Comparison of ENCODE assay signal across 8 cellular contexts in the genomic region with DNA sequence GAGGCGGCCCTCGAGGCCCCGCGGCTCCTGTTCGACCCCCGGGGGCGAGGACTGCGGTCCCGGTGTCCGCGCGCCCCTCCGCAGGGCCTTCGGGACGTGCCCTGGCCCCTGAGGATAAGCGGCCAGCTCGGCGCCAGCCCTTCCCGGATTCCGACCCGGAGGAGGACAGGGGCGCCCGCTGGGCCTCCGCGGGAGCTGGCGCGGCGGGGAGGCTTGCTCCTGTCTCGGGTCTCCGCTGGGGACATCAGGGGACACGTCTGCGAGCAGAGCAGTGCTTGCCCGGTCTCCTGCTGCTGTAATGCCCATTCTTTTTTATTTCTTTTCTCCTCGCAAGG. TPM values are rescaled to one million over a fixed set of nuclear protein-coding genes. Genes with fewer than 3 reads are reported as not detected.
DNase-seq lines count a peak whose midpoint lies in the region; ATAC-seq and TF ChIP-seq lines count a peak whose summit lies in the region.

No MANE protein-coding gene starts in this region.

- H3K79me2 ChIP-seq in MM.1S (ENCODE audit: low read length): no peaks in the 10 kb centered on the region

- H2BK15ac ChIP-seq in neuronal stem cell (ENCODE audit: low read length): peak overlapping the region; percentile 56

- H3K9me3 ChIP-seq in MM.1S (replicated peaks; ENCODE audit: insufficient read depth, low read length) (no peaks in the 10 kb centered on the region), neuronal stem cell (replicated peaks in 1 of 2; ENCODE audit: control insufficient read depth in 2 of 2, insufficient read depth in 1 of 2, low read depth in 1 of 2, low read length in 2 of 2) (peaks cover 0 to 6% of the 10 kb centered on the region in 2 donors)

- H3K23ac ChIP-seq in neuronal stem cell (ENCODE audit: low read depth, low read length, poor library complexity): no peak overlapping the region

- no peak overlapping the region for H4K8ac ChIP-seq in neuronal stem cell (ENCODE audit: low read depth, low read length)

- no peaks in the 10 kb centered on the region for H3K36me3 Mint-ChIP-seq in activated CD8-positive, alpha-beta memory T cell treated with anti-CD3 and anti-CD28 coated beads, Interleukin-2, amount 10 ng/mL, durations not matched to agents 7 days and 5 days

- no peaks in the 10 kb centered on the region for H3K27me3 ChIP-seq in MM.1S (replicated peaks; ENCODE audit: insufficient read depth, low read length)
- H3K27me3 ChIP-seq in neuronal stem cell (ENCODE audit: control insufficient read depth in 3 of 3, insufficient read depth in 3 of 3, low read depth in 1 of 3, low read length in 3 of 3): no peaks in the 10 kb centered on the region

- H3K4me2 ChIP-seq in MM.1S (ENCODE audit: low read depth, low read length) (peak overlapping the region; percentile 84; the same call in 1 of the 2 replicates), neuronal stem cell (ENCODE audit: insufficient read depth, low read length, poor library complexity, severe bottlenecking) (peak overlapping the region; percentile 67)

- peak overlapping the region; percentile 57; the same call in 1 of the 2 replicates for H3K27ac ChIP-seq in MM.1S (ENCODE audit: low read length)
- H3K27ac ChIP-seq in neuronal stem cell (replicated peaks; ENCODE audit: low read length): peak overlapping the region; percentile 95

- no peaks in the 10 kb centered on the region for H3F3A ChIP-seq in MM.1S (ENCODE audit: insufficient read depth, low read length)

- peak overlapping the region; percentile 83 for H2BK5ac ChIP-seq in neuronal stem cell (ENCODE audit: low read length)

- no CpG with 5 or more reads among the region's 34 CpGs for WGBS in neuronal stem cell (ENCODE audit: extremely low coverage in 2 of 2, insufficient read length in 2 of 2, insufficient replicate concordance in 1 of 2), 2 donors

- peak overlapping the region; percentile 62 for H3K4me3 Mint-ChIP-seq in activated CD8-positive, alpha-beta memory T cell treated with anti-CD3 and anti-CD28 coated beads, Interleukin-2, amount 10 ng/mL, durations not matched to agents 7 days and 5 days

- H3K36me3 ChIP-seq in MM.1S (replicated peaks; ENCODE audit: insufficient read depth, low read length) (no peaks in the 10 kb centered on the region), neuronal stem cell (replicated peaks in 1 of 2; ENCODE audit: control insufficient read depth in 2 of 2, insufficient read depth in 2 of 2, low read length in 2 of 2) (no peaks in the 10 kb centered on the region)

- TF ChIP-seq CTCF in GM13977 (IDR thresholded peaks at IDR 0.05; ENCODE audit: extremely low read depth, insufficient read depth, missing control alignments) (peak; percentile 4), MM.1S (IDR thresholded peaks at IDR 0.05; ENCODE audit: low read length) (no peak), fibroblast of mammary gland (conservative IDR thresholded peaks at IDR 0.05; ENCODE audit: control insufficient read depth, insufficient read depth, low read depth, low read length) (no peak)

- POLR2A ChIA-PET in HEK293T (lab: Yijun Ruan, JAX): interaction anchor here (0.7 to 1.0 kb wide), 3 partner anchors 15 to 38 kb away, joined by 3 to 4 read pairs (median 4); no protein-coding TSS in a partner anchor

- H3K9ac ChIP-seq in MM.1S (ENCODE audit: low read length) (peak overlapping the region; percentile 65), neuronal stem cell (ENCODE audit: low read depth, low read length, poor library complexity) (peak overlapping the region; percentile 88)

- no peak overlapping the region for H2BK12ac ChIP-seq in neuronal stem cell (ENCODE audit: low read length)

- H3K4me1 Mint-ChIP-seq in activated CD8-positive, alpha-beta memory T cell treated with anti-CD3 and anti-CD28 coated beads, Interleukin-2, amount 10 ng/mL, durations not matched to agents 7 days and 5 days: peaks cover 27% of the 10 kb centered on the region

- H2AFZ ChIP-seq in MM.1S (ENCODE audit: low read length) (peak overlapping the region; percentile 65; the same call in 1 of the 2 replicates), neuronal stem cell (ENCODE audit: low read length) (peak overlapping the region; percentile 98)

- H4K20me1 ChIP-seq in MM.1S (ENCODE audit: insufficient read depth, low read length): no peaks in the 10 kb centered on the region

- H2BK120ac ChIP-seq in neuronal stem cell (ENCODE audit: low read depth, low read length): no peak overlapping the region

- no peak overlapping the region for H3K14ac ChIP-seq in neuronal stem cell (ENCODE audit: low read length)

- H2AK5ac ChIP-seq in neuronal stem cell (ENCODE audit: low read depth, low read length): no peak overlapping the region

- peak; percentile 35 for ATAC-seq in activated CD8-positive, alpha-beta memory T cell treated with anti-CD3 and anti-CD28 coated beads, Interleukin-2, amount 10 ng/mL, durations not matched to agents 7 days and 5 days

- in situ Hi-C loops in GM13977 (cut with MboI; ENCODE audit: low pct_unique_long_range_greater_than_20kb, low sequenced_read_pairs, unreplicated experiment): no loop called here

- no peak overlapping the region for H4K91ac ChIP-seq in neuronal stem cell (ENCODE audit: low read depth, low read length, poor library complexity)

- no peaks in the 10 kb centered on the region for H3K9me3 Mint-ChIP-seq in activated CD8-positive, alpha-beta memory T cell treated with anti-CD3 and anti-CD28 coated beads, Interleukin-2, amount 10 ng/mL, durations not matched to agents 7 days and 5 days (ENCODE audit: low read depth)

- H3K27ac Mint-ChIP-seq in activated CD8-positive, alpha-beta memory T cell treated with anti-CD3 and anti-CD28 coated beads, Interleukin-2, amount 10 ng/mL, durations not matched to agents 7 days and 5 days: peak overlapping the region; percentile 68

- CTCF ChIA-PET in HEK293T (lab: Yijun Ruan, JAX): no interaction called here
- CTCF ChIA-PET in activated CD8-positive, alpha-beta memory T cell treated with anti-CD3 and anti-CD28 coated beads, Interleukin-2, amount 10 ng/mL, durations not matched to agents 7 days and 5 days (lab: Charles Lee): interaction anchor here (0.7 to 2.8 kb wide), 8 partner anchors 10 to 224 kb away, joined by 3 to 11 read pairs (median 3); partner anchors contain the start of gene HSPH1

- peak; percentile 52 for DNase-seq in GM13977 (ENCODE audit: low spot score)
- peak; percentile 55 for DNase-seq in HEK293T (ENCODE audit: extremely low spot score)
- DNase-seq in MM.1S: peak; percentile 18
- peak; percentile 51 for DNase-seq in activated CD8-positive, alpha-beta memory T cell treated with anti-CD3 and anti-CD28 coated beads, Interleukin-2, amount 10 ng/mL, durations not matched to agents 7 days and 5 days
- DNase-seq in fibroblast of mammary gland (ENCODE audit: low read depth): no peak
- peak; percentile 36 for DNase-seq in neuronal stem cell (ENCODE audit: low spot score)
- peak; percentile 52 for DNase-seq in ureter (ENCODE audit: low spot score)
- DNase-seq in D341Med (ENCODE audit: low spot score): no peak

- H3K4me3 ChIP-seq in MM.1S (ENCODE audit: low read length) (peak overlapping the region; percentile 57), fibroblast of mammary gland (ENCODE audit: control insufficient read depth, low read depth, low read length) (peak overlapping the region; percentile 57), neuronal stem cell (ENCODE audit: low read length in 2 of 2) (peak overlapping the region; percentile 74 to 100)

- no peaks in the 10 kb centered on the region for H3K9me2 ChIP-seq in MM.1S (replicated peaks; ENCODE audit: insufficient read depth, low read length)

- peak overlapping the region; percentile 95 for H3K18ac ChIP-seq in neuronal stem cell (ENCODE audit: low read length)

- H3K4me1 ChIP-seq in MM.1S (ENCODE audit: low read length): no peaks in the 10 kb centered on the region
- peaks cover 0 to 5% of the 10 kb centered on the region in 2 donors for H3K4me1 ChIP-seq in neuronal stem cell (ENCODE audit: control insufficient read depth in 2 of 2, insufficient read depth in 1 of 2, low read depth in 1 of 2, low read length in 2 of 2)

- no peak overlapping the region for H3K4ac ChIP-seq in neuronal stem cell (ENCODE audit: low read length)

- H3K79me1 ChIP-seq in neuronal stem cell (ENCODE audit: low read depth, low read length): peaks cover 2% of the 10 kb centered on the region

- peaks cover 6% of the 10 kb centered on the region for H3K27me3 Mint-ChIP-seq in activated CD8-positive, alpha-beta memory T cell treated with anti-CD3 and anti-CD28 coated beads, Interleukin-2, amount 10 ng/mL, durations not matched to agents 7 days and 5 days

TF ChIP-seq in HEK293T, 16 proteins besides CTCF, POLR2A, EP300 and RAD21 (continues in another document):
- TF ChIP-seq FOXK2 (IDR thresholded peaks at IDR 0.05): no peak
- no peak for TF ChIP-seq L3MBTL2 (conservative IDR thresholded peaks at IDR 0.05)
- no peak for TF ChIP-seq LEF1 (IDR thresholded peaks at IDR 0.05; ENCODE audit: borderline replicate concordance)
- TF ChIP-seq TARDBP (IDR thresholded peaks at IDR 0.05): no peak
- TF ChIP-seq SUZ12 (IDR thresholded peaks at IDR 0.05): no peak
- no peak for TF ChIP-seq ELF4 (IDR thresholded peaks at IDR 0.05)
- TF ChIP-seq ZNF384 (IDR thresholded peaks at IDR 0.05): no peak
- TF ChIP-seq, protein P1, sequence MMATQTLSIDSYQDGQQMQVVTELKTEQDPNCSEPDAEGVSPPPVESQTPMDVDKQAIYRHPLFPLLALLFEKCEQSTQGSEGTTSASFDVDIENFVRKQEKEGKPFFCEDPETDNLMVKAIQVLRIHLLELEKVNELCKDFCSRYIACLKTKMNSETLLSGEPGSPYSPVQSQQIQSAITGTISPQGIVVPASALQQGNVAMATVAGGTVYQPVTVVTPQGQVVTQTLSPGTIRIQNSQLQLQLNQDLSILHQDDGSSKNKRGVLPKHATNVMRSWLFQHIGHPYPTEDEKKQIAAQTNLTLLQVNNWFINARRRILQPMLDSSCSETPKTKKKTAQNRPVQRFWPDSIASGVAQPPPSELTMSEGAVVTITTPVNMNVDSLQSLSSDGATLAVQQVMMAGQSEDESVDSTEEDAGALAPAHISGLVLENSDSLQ (IDR thresholded peaks at IDR 0.05): no peak
- TF ChIP-seq BHLHE40 (IDR thresholded peaks at IDR 0.05; ENCODE audit: borderline replicate concordance): no peak
- no peak for TF ChIP-seq CTBP1 (IDR thresholded peaks at IDR 0.05; ENCODE audit: borderline replicate concordance)
- TF ChIP-seq NFRKB (IDR thresholded peaks at IDR 0.05): no peak
- TF ChIP-seq SP1 (IDR thresholded peaks at IDR 0.05): no peak
- TF ChIP-seq FOXM1 (IDR thresholded peaks at IDR 0.05; ENCODE audit: borderline replicate concordance): no peak
- no peak for TF ChIP-seq ARNT (IDR thresholded peaks at IDR 0.05)

RNA-seq across cellular contexts. Expression of gene B3GLCT, which starts 0.8 kb away (rescaled TPM):
- 1 to 10 TPM; 4.2 to 4.9 TPM for total RNA-seq in activated CD8-positive, alpha-beta memory T cell treated with anti-CD3 and anti-CD28 coated beads, Interleukin-2, amount 10 ng/mL, durations not matched to agents 7 days and 5 days
- polyA plus RNA-seq in neuronal stem cell (2013, experiment 1 of 2): 4.5 TPM
- 4.6 TPM for polyA plus RNA-seq in neuronal stem cell (2013, experiment 2 of 2)
- total RNA-seq in ureter: 4.1 TPM

RNA-seq across cellular contexts. Expression of gene HSPH1, which starts 38.9 kb away (rescaled TPM):
- total RNA-seq in activated CD8-positive, alpha-beta memory T cell treated with anti-CD3 and anti-CD28 coated beads, Interleukin-2, amount 10 ng/mL, durations not matched to agents 7 days and 5 days: 100 to 1,000 TPM; 141 to 202 TPM
- polyA plus RNA-seq in neuronal stem cell (2013, experiment 1 of 2): 36.9 TPM
- polyA plus RNA-seq in neuronal stem cell (2013, experiment 2 of 2): 36.7 TPM
- total RNA-seq in ureter: 80.3 TPM

Comparison
In these comparisons a context has a peak if more than half of its experiments do, and no peak if none do; other contexts are left out.
1. DNase-seq: peak in GM13977 (single experiment), HEK293T (single experiment), MM.1S (single experiment), activated CD8-positive, alpha-beta memory T cell treated with anti-CD3 and anti-CD28 coated beads, Interleukin-2, amount 10 ng/mL, durations not matched to agents 7 days and 5 days (single experiment), neuronal stem cell (single experiment) and ureter (single experiment); none in fibroblast of mammary gland (single experiment) and D341Med (single experiment).
2. Peak in every context shown above with its lines, with median percentiles within 50 percentile points of each other: H3K4me3 ChIP-seq.